In genomic region chr12:102565555-102565954, GRCh38 we compare ENCODE assay signal across 22 cellular contexts.
"Had no signal": no experiment of that assay in that cellular context is flagged by ENCODE, and none has a peak within 500 bp of the region (broad histone marks: within the 10 kb centered on the region; RNA-seq: fewer than 3 reads in every experiment).

No MANE protein-coding gene starts in this region.

- H3K4me3 ChIP-seq: MG63 had no signal

- H3K27ac Mint-ChIP-seq: IgD-negative memory B cell had no signal

- H3K4me1 Mint-ChIP-seq: IgD-negative memory B cell had no signal

- H3K9me3 ChIP-seq: MG63, SK-N-SH had no signal

- H3K27ac ChIP-seq: RWPE1 had no signal

- H3K4me3 Mint-ChIP-seq: IgD-negative memory B cell had no signal

- H3K36me3 ChIP-seq: MG63 had no signal

- H3K36me3 Mint-ChIP-seq: IgD-negative memory B cell had no signal

- H3K27me3 ChIP-seq: MG63 had no signal

- DNase-seq: KBM-7, MG63, NCI-H1092, NCI-H1105 treated with DMSO at 0.1 percent for 48 hours, NCI-H1417 treated with DMSO at 0.1 percent for 48 hours, NCI-H146, NCI-H187, NCI-H2029, NCI-H2081 treated with DMSO at 0.1 percent for 48 hours, NCI-H2171, NCI-H226, NCI-H446, NCI-H510A, NCI-H524 treated with DMSO at 0.1 percent for 48 hours, NCI-H69, NCI-H774, SHP77, SK-N-SH, SW 1271 had no signal

- ATAC-seq: Panc1 had no signal
